ENCODE assay signal across 22 cellular contexts in genomic region chr7:114342431-114343181, GRCh38.
"Had no signal": no experiment of that assay in that cellular context is flagged by ENCODE, and none has a peak within 500 bp of the region (broad histone marks: within the 10 kb centered on the region; RNA-seq: fewer than 3 reads in every experiment).

No MANE protein-coding gene starts in this region.

- H3K4me3 ChIP-seq: cardiac muscle cell, PC-9 had no signal

- FAIRE-seq: astrocyte had no signal

- H3K27ac ChIP-seq: cardiac muscle cell, PC-9 had no signal

- H3K27me3 ChIP-seq: cardiac muscle cell had no signal

- DNase-seq: activated CD4-positive, alpha-beta memory T cell treated with anti-CD3 and anti-CD28 coated beads for 36 hours; activated CD4-positive, alpha-beta T cell treated with anti-CD3 and anti-CD28 coated beads, Interleukin-2, amount 10 ng/mL, durations not matched to agents 24 days and 14 days; activated CD8-positive, alpha-beta memory T cell treated with anti-CD3 and anti-CD28 coated beads for 24 hours; activated gamma-delta T cell; activated naive CD4-positive, alpha-beta T cell treated with anti-CD3 and anti-CD28 coated beads for 36 hours; activated T-cell treated with anti-CD3 and anti-CD28 coated beads, Interleukin-2, amount 50 U/mL, for 4 hours; amygdala; KG1; MV-4-11; NCI-H1092 treated with DMSO at 0.1 percent for 48 hours; NCI-H1417 treated with DMSO at 0.1 percent for 48 hours; NCI-H1694; NCI-H2029 treated with DMSO at 0.1 percent for 48 hours; NCI-H2171; NCI-H2227 treated with DMSO at 0.1 percent for 48 hours; NCI-H446 treated with DMSO at 0.1 percent for 48 hours; NCI-H524 treated with DMSO at 0.1 percent for 48 hours; PC-9; SHP77 treated with DMSO at 0.1 percent for 48 hours had no signal

- ATAC-seq: activated CD4-positive, CD25-positive, alpha-beta regulatory T cell treated with anti-CD3 and anti-CD28 coated beads, Interleukin-2, amount 50 U/mL, for 24 hours; activated T-cell treated with anti-CD3 and anti-CD28 coated beads, Interleukin-2, amount 50 U/mL, for 4 hours had no signal

- H3K36me3 ChIP-seq: cardiac muscle cell had no signal

- H3K4me2 ChIP-seq: PC-9 had no signal
